ENCODE assay signal across 8 cellular contexts in the genomic region with DNA sequence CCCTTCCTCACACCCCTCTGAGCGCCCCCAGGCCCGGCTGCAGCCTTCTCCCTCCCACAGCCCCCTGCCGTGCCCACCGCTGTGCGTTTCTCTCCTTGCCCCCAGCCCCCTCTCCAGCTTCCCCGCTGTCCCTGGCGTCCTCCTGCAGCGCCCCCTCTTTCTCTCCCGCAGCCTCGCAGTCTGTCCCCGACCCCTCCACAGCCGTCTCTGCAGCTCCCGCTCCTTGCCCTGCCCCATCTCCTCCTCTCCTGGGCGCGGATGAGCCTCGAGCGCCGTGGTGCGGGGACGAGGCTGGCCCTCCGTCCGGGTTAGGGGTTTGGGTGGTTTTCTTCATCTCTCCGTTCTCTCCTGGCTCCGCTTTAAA. TPM values are rescaled to one million over a fixed set of nuclear protein-coding genes. Genes with fewer than 3 reads are reported as not detected.
DNase-seq lines count a peak whose midpoint lies in the region; ATAC-seq, FAIRE-seq and TF ChIP-seq lines count a peak whose summit lies in the region.

No MANE protein-coding gene starts in this region.

- no peak overlapping the region for H2BK120ac ChIP-seq in H1 (replicated peaks; ENCODE audit: low read depth, low read length)

- no peak overlapping the region for H3K23ac ChIP-seq in H1 (ENCODE audit: insufficient read length)

- no peak overlapping the region for H3K14ac ChIP-seq in H1 (ENCODE audit: insufficient read length)

- H4K20me1 ChIP-seq in H1 (replicated peaks in 1 of 2; ENCODE audit: control insufficient read depth in 1 of 2, insufficient read depth in 2 of 2, low read length in 2 of 2), result peaks cover 0 to 6% of the 10 kb centered on the region in 2 experiments

- no peak overlapping the region for H2AK5ac ChIP-seq in H1 (ENCODE audit: low read depth, low read length)

- peak overlapping the region; percentile 22; the same call in 1 of the 2 replicates for H4K8ac ChIP-seq in H1 (ENCODE audit: extremely low read depth, insufficient read depth, low read length)

- peaks cover 5% of the 10 kb centered on the region; the same call in 1 of the 2 replicates for H3K79me1 ChIP-seq in H1 (ENCODE audit: low read depth, low read length)

- no peaks in the 10 kb centered on the region for H3K9me3 Mint-ChIP-seq in activated CD4-positive, alpha-beta T cell treated with anti-CD3 and anti-CD28 coated beads, Interleukin-2, amount 10 ng/mL, durations not matched to agents 24 days and 14 days
- H3K9me3 Mint-ChIP-seq in osteocyte (ENCODE audit: unreplicated experiment), result no peaks in the 10 kb centered on the region

- H3K27ac Mint-ChIP-seq in activated CD4-positive, alpha-beta T cell treated with anti-CD3 and anti-CD28 coated beads, Interleukin-2, amount 10 ng/mL, durations not matched to agents 24 days and 14 days, result peak overlapping the region; percentile 94
- peak overlapping the region; percentile 85 for H3K27ac Mint-ChIP-seq in osteocyte (ENCODE audit: unreplicated experiment)

- peak overlapping the region; percentile 88 for H2BK5ac ChIP-seq in H1 (ENCODE audit: low read depth, low read length)

- peak overlapping the region; percentile 91 for H3K4me3 Mint-ChIP-seq in activated CD4-positive, alpha-beta T cell treated with anti-CD3 and anti-CD28 coated beads, Interleukin-2, amount 10 ng/mL, durations not matched to agents 24 days and 14 days
- peak overlapping the region; percentile 89 for H3K4me3 Mint-ChIP-seq in osteocyte (ENCODE audit: unreplicated experiment)

- peaks cover 11% of the 10 kb centered on the region for H3K36me3 Mint-ChIP-seq in activated CD4-positive, alpha-beta T cell treated with anti-CD3 and anti-CD28 coated beads, Interleukin-2, amount 10 ng/mL, durations not matched to agents 24 days and 14 days (ENCODE audit: low read depth)
- H3K36me3 Mint-ChIP-seq in osteocyte (ENCODE audit: unreplicated experiment), result peaks cover 8% of the 10 kb centered on the region

- H3K4me1 ChIP-seq in H1 (replicated peaks in 1 of 4; ENCODE audit: control insufficient read depth in 3 of 4, insufficient read depth in 4 of 4, low read length in 3 of 4), result peaks cover 0 to 21% (median 10%) of the 10 kb centered on the region in 4 experiments; a peak in 6 of 7 replicates

- TF ChIP-seq CTCF in H1 (IDR thresholded peaks at IDR 0.05; ENCODE audit: control extremely low read depth in 1 of 3, insufficient read depth in 1 of 3, low read depth in 1 of 3, low read length in 3 of 3), result 0 out of 4 replicates have a peak, but pooled peaks of 1 of the 3 experiments have one; percentile 6
- TF ChIP-seq CTCF in osteocyte (IDR thresholded peaks at IDR 0.05), result no peak

- FAIRE-seq in H1 (lab: Jason Lieb, UNC) (no peak), HTR-8/SVneo (lab: Jason Lieb, UNC) (no peak)

- H3K79me2 ChIP-seq in H1 (ENCODE audit: control insufficient read depth in 1 of 2, insufficient read depth in 2 of 2, low read length in 2 of 2), result peaks cover 0 to 3% of the 10 kb centered on the region in 2 experiments; a peak in 1 of 4 replicates

- WGBS in H1 (ENCODE audit: extremely low coverage in 1 of 2, insufficient coverage in 1 of 2, insufficient read length in 1 of 2, insufficient replicate concordance in 2 of 2, low coverage in 1 of 2, low lambda C conversion rate in 2 of 2, missing lambda C conversion rate in 1 of 2), 2 experiments, result 1% methylated on average over 11 of the region's 24 CpGs; no CpG with 5 or more reads in 1 of the 2 experiments

- H2AFZ ChIP-seq in H1 (ENCODE audit: low read length), result no peak overlapping the region

- peak overlapping the region; percentile 97 for H3K4ac ChIP-seq in H1 (replicated peaks; ENCODE audit: insufficient read length, low read depth, low read length)

- H3K27ac ChIP-seq in H1 (ENCODE audit: low read depth, low read length), result 0 out of 2 replicates have a peak overlapping the region, but pooled peaks have one; percentile 50

- peak; percentile 76 for DNase-seq in activated CD4-positive, alpha-beta T cell treated with anti-CD3 and anti-CD28 coated beads, Interleukin-2, amount 10 ng/mL, durations not matched to agents 24 days and 14 days
- DNase-seq in activated CD4-positive, alpha-beta T cell treated with anti-CD3 and anti-CD28 coated beads, Interleukin-2, amount 50 U/mL, for 1 hour, result no peak
- DNase-seq in OCI-M1 (lab: John Stamatoyannopoulos, UW) (peak; percentile 65), H1 (ENCODE audit: low read depth in 1 of 2, low spot score in 2 of 2) (no peak), osteocyte (ENCODE audit: extremely low spot score, unreplicated experiment) (no peak), NCI-H2081 treated with DMSO at 0.1 percent for 48 hours (lab: John Stamatoyannopoulos, UW) (no peak), HTR-8/SVneo (ENCODE audit: insufficient read length, low spot score) (no peak)

- CTCF ChIA-PET in H1 (lab: Charles Lee; ENCODE audit: partially characterized antibody), result interaction anchor here (0.6 to 1.3 kb wide), 3 partner anchors 9 to 86 kb away, joined by 3 to 6 read pairs (median 5); no protein-coding TSS in a partner anchor

- no peak for TF ChIP-seq POLR2A in H1 (IDR thresholded peaks at IDR 0.05; ENCODE audit: control extremely low read depth in 1 of 2, low read depth in 2 of 2, low read length in 2 of 2)

- peak overlapping the region; percentile 67 for H3K56ac ChIP-seq in H1 (replicated peaks; ENCODE audit: insufficient read length, low read depth, low read length)

- TF ChIP-seq EP300 in H1 (IDR thresholded peaks at IDR 0.05; ENCODE audit: borderline replicate concordance in 1 of 2, low read depth in 2 of 2, low read length in 2 of 2), result no peak

- peaks cover 0 to 27% (median 13%) of the 10 kb centered on the region in 4 experiments; a peak in 4 of 8 replicates for H3K36me3 ChIP-seq in H1 (ENCODE audit: control insufficient read depth in 2 of 4, insufficient read depth in 4 of 4, low read length in 3 of 4)

- peaks cover 20% of the 10 kb centered on the region; the same call in 1 of the 2 replicates for H3K23me2 ChIP-seq in H1 (ENCODE audit: low read depth, low read length)

- no peak overlapping the region for H2BK20ac ChIP-seq in H1 (ENCODE audit: low read length)

- H3K4me3 ChIP-seq in H1 (ENCODE audit: extremely low read depth in 1 of 4, insufficient read depth in 2 of 4, low read depth in 3 of 4, low read length in 4 of 4), result peak overlapping the region; percentile 69 to 85 (median 84)

- peak overlapping the region in 1 of 4 experiments; percentile 46; a peak in 2 of 7 replicates for H3K9ac ChIP-seq in H1 (replicated peaks in 1 of 4; ENCODE audit: extremely low read depth in 1 of 4, low read depth in 3 of 4, low read length in 3 of 4)

- TF ChIP-seq RAD21 in H1 (IDR thresholded peaks at IDR 0.05 in 1 of 2, conservative IDR thresholded peaks at IDR 0.05 in 1 of 2; ENCODE audit: low read depth in 2 of 2, low read length in 2 of 2), result no peak

- peak overlapping the region; percentile 79 to 94 for H3K4me2 ChIP-seq in H1 (ENCODE audit: insufficient read depth in 1 of 2, low read depth in 2 of 2, low read length in 2 of 2)

- H3K18ac ChIP-seq in H1 (ENCODE audit: extremely low read depth, low read length), result peak overlapping the region; percentile 80

- H4K5ac ChIP-seq in H1 (ENCODE audit: insufficient read length, low read depth, low read length), result peak overlapping the region; percentile 89

- ATAC-seq in GM21717 (IDR thresholded peaks at IDR 0.05; ENCODE audit: unreplicated experiment), result no peak

- no peak overlapping the region for H2BK15ac ChIP-seq in H1 (ENCODE audit: low read length)

- intact Hi-C loops in activated CD4-positive, alpha-beta T cell treated with anti-CD3 and anti-CD28 coated beads, Interleukin-2, amount 10 ng/mL, durations not matched to agents 24 days and 14 days (cut with micrococcal nuclease), result no loop called here

- peaks cover 16% of the 10 kb centered on the region for H3K4me1 Mint-ChIP-seq in activated CD4-positive, alpha-beta T cell treated with anti-CD3 and anti-CD28 coated beads, Interleukin-2, amount 10 ng/mL, durations not matched to agents 24 days and 14 days
- H3K4me1 Mint-ChIP-seq in osteocyte (ENCODE audit: unreplicated experiment), result peaks cover 38% of the 10 kb centered on the region

- no peak overlapping the region for H2BK12ac ChIP-seq in H1 (ENCODE audit: low read depth, low read length)

- H3K27me3 Mint-ChIP-seq in activated CD4-positive, alpha-beta T cell treated with anti-CD3 and anti-CD28 coated beads, Interleukin-2, amount 10 ng/mL, durations not matched to agents 24 days and 14 days, result peaks cover 11% of the 10 kb centered on the region
- peaks cover 2% of the 10 kb centered on the region for H3K27me3 Mint-ChIP-seq in osteocyte (ENCODE audit: unreplicated experiment)

- H3K27me3 ChIP-seq in H1 (replicated peaks in 1 of 4; ENCODE audit: control insufficient read depth in 3 of 4, extremely low read depth in 1 of 4, insufficient read depth in 3 of 4, low read length in 3 of 4), result peaks cover 0 to 3% (median 0%) of the 10 kb centered on the region in 4 experiments; a peak in 1 of 7 replicates

- H3K9me3 ChIP-seq in H1 (ENCODE audit: insufficient read depth in 2 of 2, low read depth in 1 of 2, low read length in 1 of 2), result no peaks in the 10 kb centered on the region

- H4K91ac ChIP-seq in H1 (replicated peaks; ENCODE audit: insufficient read length, low read length), result peak overlapping the region; percentile 72

- POLR2A ChIA-PET in H1 (lab: Charles Lee; ENCODE audit: partially characterized antibody), result interaction anchor here (0.6 to 4.1 kb wide), 16 partner anchors 8 to 209 kb away, joined by 3 to 30 read pairs (median 3); a partner anchor contains a TSS

RNA-seq across cellular contexts. Expression of a gene that starts 1.1 kb away (rescaled TPM):
- total RNA-seq in activated CD4-positive, alpha-beta T cell treated with anti-CD3 and anti-CD28 coated beads, Interleukin-2, amount 10 ng/mL, durations not matched to agents 24 days and 14 days, result 31.3 and 32.2 TPM in 2 replicates
- total RNA-seq in H1 (2021; fragmentation: NEBNext Ultra II Directional; extraction: Animal tissue kit (Norgen Biotek cat#: 25700)), result 31.5 and 33.4 TPM in 2 replicates
- polyA plus RNA-seq in H1 (2011; rRNA removed), result 24.9 and 59.4 TPM in 2 replicates
- 51.5 TPM for polyA plus RNA-seq in H1 (2011; cell fraction: cytosol; rRNA removed)
- 148 TPM for polyA plus RNA-seq in H1 (2011; cell fraction: nucleus; rRNA removed)
- polyA plus RNA-seq in H1 (2012, experiment 1 of 2), result 23.9 to 39.0 TPM (median 36.7 TPM) in 4 replicates
- polyA plus RNA-seq in H1 (2012, experiment 2 of 2), result 19.9 TPM
- polyA plus RNA-seq in H1 (2013, experiment 1 of 2), result 19.6 TPM
- polyA plus RNA-seq in H1 (2013, experiment 2 of 2), result 16.4 TPM
- 11.4 and 23.8 TPM in 2 replicates for polyA minus RNA-seq in H1 (2011; rRNA and poly(A)+ RNA removed)
- polyA minus RNA-seq in H1 (2011; cell fraction: cytosol; rRNA and poly(A)+ RNA removed), result 15.4 TPM
- polyA minus RNA-seq in H1 (2011; cell fraction: nucleus; rRNA and poly(A)+ RNA removed), result 45.0 TPM
- 12.4 and 18.6 TPM in 2 replicates for total RNA-seq in osteocyte

RNA-seq across cellular contexts. Expression of a gene that starts 13.8 kb away (rescaled TPM):
- total RNA-seq in activated CD4-positive, alpha-beta T cell treated with anti-CD3 and anti-CD28 coated beads, Interleukin-2, amount 10 ng/mL, durations not matched to agents 24 days and 14 days, result 0.26 TPM in 1 of 2 replicates, not detected in the other
- total RNA-seq in H1 (2021; fragmentation: NEBNext Ultra II Directional; extraction: Animal tissue kit (Norgen Biotek cat#: 25700)), result 6.4 and 6.5 TPM in 2 replicates
- 4.9 and 12.2 TPM in 2 replicates for polyA plus RNA-seq in H1 (2011; rRNA removed)
- polyA plus RNA-seq in H1 (2011; cell fraction: cytosol; rRNA removed), result 8.4 TPM
- 45.5 TPM for polyA plus RNA-seq in H1 (2011; cell fraction: nucleus; rRNA removed)
- polyA plus RNA-seq in H1 (2012, experiment 1 of 2), result 3.7 to 7.0 TPM (median 4.7 TPM) in 4 replicates
- 2.4 TPM for polyA plus RNA-seq in H1 (2012, experiment 2 of 2)
- polyA plus RNA-seq in H1 (2013, experiment 1 of 2), result 4.6 TPM
- 3.5 TPM for polyA plus RNA-seq in H1 (2013, experiment 2 of 2)
- 2.6 and 7.3 TPM in 2 replicates for polyA minus RNA-seq in H1 (2011; rRNA and poly(A)+ RNA removed)
- 3.2 TPM for polyA minus RNA-seq in H1 (2011; cell fraction: cytosol; rRNA and poly(A)+ RNA removed)
- 3.5 TPM for polyA minus RNA-seq in H1 (2011; cell fraction: nucleus; rRNA and poly(A)+ RNA removed)
- total RNA-seq in osteocyte, result not detected in 2 replicates

RNA-seq across cellular contexts. Expression of a gene that starts 15.6 kb away (rescaled TPM):
- total RNA-seq in activated CD4-positive, alpha-beta T cell treated with anti-CD3 and anti-CD28 coated beads, Interleukin-2, amount 10 ng/mL, durations not matched to agents 24 days and 14 days, result 0.28 and 0.69 TPM in 2 replicates
- 0.88 and 0.91 TPM in 2 replicates for total RNA-seq in H1 (2021; fragmentation: NEBNext Ultra II Directional; extraction: Animal tissue kit (Norgen Biotek cat#: 25700))
- 0.41 and 0.46 TPM in 2 replicates for polyA plus RNA-seq in H1 (2011; rRNA removed)
- 0.39 TPM for polyA plus RNA-seq in H1 (2011; cell fraction: cytosol; rRNA removed)
- polyA plus RNA-seq in H1 (2011; cell fraction: nucleus; rRNA removed), result 0.27 TPM
- 0.20 to 0.63 TPM (median 0.27 TPM) in 3 of 4 replicates, not detected in the other for polyA plus RNA-seq in H1 (2012, experiment 1 of 2)
- 0.31 TPM for polyA plus RNA-seq in H1 (2012, experiment 2 of 2)
- polyA plus RNA-seq in H1 (2013, experiment 1 of 2), result 0.34 TPM
- 0.22 TPM for polyA plus RNA-seq in H1 (2013, experiment 2 of 2)
- 0.35 TPM in 1 of 2 replicates, not detected in the other for polyA minus RNA-seq in H1 (2011; rRNA and poly(A)+ RNA removed)
- polyA minus RNA-seq in H1 (2011; cell fraction: cytosol; rRNA and poly(A)+ RNA removed), result not detected
- polyA minus RNA-seq in H1 (2011; cell fraction: nucleus; rRNA and poly(A)+ RNA removed), result not detected
- not detected in 2 replicates for total RNA-seq in osteocyte

RNA-seq across cellular contexts. Expression of a gene that starts 22.3 kb away (rescaled TPM):
- total RNA-seq in activated CD4-positive, alpha-beta T cell treated with anti-CD3 and anti-CD28 coated beads, Interleukin-2, amount 10 ng/mL, durations not matched to agents 24 days and 14 days, result not detected in 2 replicates
- total RNA-seq in H1 (2021; fragmentation: NEBNext Ultra II Directional; extraction: Animal tissue kit (Norgen Biotek cat#: 25700)), result not detected in 2 replicates
- polyA plus RNA-seq in H1 (2011; rRNA removed), result 0.03 and 0.05 TPM in 2 replicates
- polyA plus RNA-seq in H1 (2011; cell fraction: cytosol; rRNA removed), result 0.03 TPM
- 0.63 TPM for polyA plus RNA-seq in H1 (2011; cell fraction: nucleus; rRNA removed)
- 0.08 TPM in 1 of 4 replicates, not detected in the others for polyA plus RNA-seq in H1 (2012, experiment 1 of 2)
- polyA plus RNA-seq in H1 (2012, experiment 2 of 2), result not detected
- 0.02 TPM for polyA plus RNA-seq in H1 (2013, experiment 1 of 2)
- 0.02 TPM for polyA plus RNA-seq in H1 (2013, experiment 2 of 2)
- not detected in 2 replicates for polyA minus RNA-seq in H1 (2011; rRNA and poly(A)+ RNA removed)
- polyA minus RNA-seq in H1 (2011; cell fraction: cytosol; rRNA and poly(A)+ RNA removed), result not detected
- polyA minus RNA-seq in H1 (2011; cell fraction: nucleus; rRNA and poly(A)+ RNA removed), result 0.20 TPM
- total RNA-seq in osteocyte, result not detected in 2 replicates

RNA-seq across cellular contexts. Expression of a gene that starts 29.5 kb away (rescaled TPM):
- total RNA-seq in activated CD4-positive, alpha-beta T cell treated with anti-CD3 and anti-CD28 coated beads, Interleukin-2, amount 10 ng/mL, durations not matched to agents 24 days and 14 days, result 0.21 TPM in 1 of 2 replicates, not detected in the other
- 1.6 and 2.8 TPM in 2 replicates for total RNA-seq in H1 (2021; fragmentation: NEBNext Ultra II Directional; extraction: Animal tissue kit (Norgen Biotek cat#: 25700))
- polyA plus RNA-seq in H1 (2011; rRNA removed), result 1.7 and 2.7 TPM in 2 replicates
- 2.3 TPM for polyA plus RNA-seq in H1 (2011; cell fraction: cytosol; rRNA removed)
- polyA plus RNA-seq in H1 (2011; cell fraction: nucleus; rRNA removed), result 6.8 TPM
- 1.0 to 2.3 TPM (median 1.2 TPM) in 4 replicates for polyA plus RNA-seq in H1 (2012, experiment 1 of 2)
- polyA plus RNA-seq in H1 (2012, experiment 2 of 2), result 1.2 TPM
- 1.2 TPM for polyA plus RNA-seq in H1 (2013, experiment 1 of 2)
- polyA plus RNA-seq in H1 (2013, experiment 2 of 2), result 1.0 TPM
- 0.27 and 0.41 TPM in 2 replicates for polyA minus RNA-seq in H1 (2011; rRNA and poly(A)+ RNA removed)
- polyA minus RNA-seq in H1 (2011; cell fraction: cytosol; rRNA and poly(A)+ RNA removed), result 1.5 TPM
- polyA minus RNA-seq in H1 (2011; cell fraction: nucleus; rRNA and poly(A)+ RNA removed), result 2.2 TPM
- 0.91 and 1.0 TPM in 2 replicates for total RNA-seq in osteocyte

Comparison
In these comparisons a context has a peak if more than half of its experiments do, and no peak if none do; other contexts are left out.
1. DNase-seq: peak in activated CD4-positive, alpha-beta T cell treated with anti-CD3 and anti-CD28 coated beads, Interleukin-2, amount 10 ng/mL, durations not matched to agents 24 days and 14 days (single experiment) and OCI-M1 (single experiment); none in activated CD4-positive, alpha-beta T cell treated with anti-CD3 and anti-CD28 coated beads, Interleukin-2, amount 50 U/mL, for 1 hour (single experiment), H1 (0 of 2), osteocyte (single experiment), NCI-H2081 treated with DMSO at 0.1 percent for 48 hours (single experiment) and HTR-8/SVneo (single experiment).